Comparison of ENCODE assay signal across 22 cellular contexts in the genomic region with DNA sequence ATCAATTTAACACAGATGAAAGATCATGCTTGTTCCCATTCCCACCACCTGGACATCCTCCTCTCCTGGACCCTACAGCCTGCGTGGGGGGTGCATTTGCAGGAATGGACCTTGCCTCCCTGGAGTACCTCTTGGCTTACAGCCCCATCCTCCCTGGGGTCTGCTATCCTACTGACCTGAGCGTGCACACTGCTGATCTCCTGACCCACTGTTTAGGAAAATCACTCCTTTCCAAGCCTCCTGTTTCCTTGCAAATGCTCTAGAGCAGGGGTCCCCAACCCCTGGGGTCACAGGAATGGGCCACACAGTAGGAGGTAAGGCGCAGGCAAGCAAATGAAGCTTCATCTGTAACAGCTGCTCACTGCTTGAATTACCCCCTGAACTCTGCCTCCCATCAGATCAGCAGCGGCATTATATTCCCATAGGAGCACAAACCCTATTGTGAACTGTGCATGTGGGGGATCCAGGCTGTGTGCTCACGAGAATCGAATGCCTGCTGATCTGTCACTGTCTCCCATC.
A peak's percentile ranks its signal among the peaks of the same experiment; 100 is the strongest.
DNase-seq lines count a peak whose midpoint lies in the region; ATAC-seq, FAIRE-seq and TF ChIP-seq lines count a peak whose summit lies in the region.
"Had no signal": no experiment of that assay in that cellular context is flagged by ENCODE, and none has a peak within 500 bp of the region (broad histone marks: within the 10 kb centered on the region; RNA-seq: fewer than 3 reads in every experiment).

No MANE protein-coding gene starts in this region.

- H3K27ac ChIP-seq in sigmoid colon: no peak overlapping the region
- no peak overlapping the region for H3K27ac ChIP-seq in pancreas

- no peak for DNase-seq in activated CD4-positive, alpha-beta T cell treated with anti-CD3 and anti-CD28 coated beads, Interleukin-2, amount 10 ng/mL, durations not matched to agents 7 days and 5 days
- DNase-seq in activated CD4-positive, alpha-beta T cell treated with anti-CD3 and anti-CD28 coated beads, Interleukin-2, amount 50 U/mL, for 1 hour: no peak
- DNase-seq in NCI-H2171 treated with DMSO at 0.1 percent for 48 hours (lab: John Stamatoyannopoulos, UW) (peak; percentile 95), chondrocyte (ENCODE audit: low spot score) (peak; percentile 10), sigmoid colon (peak; percentile 50), pancreas (no peak), omental fat pad (ENCODE audit: low spot score) (no peak)
- no peak for DNase-seq in stimulated activated CD4-positive, alpha-beta T cell treated with anti-CD3 and anti-CD28 coated beads, Interleukin-12 subunit alpha, Interleukin-12 subunit beta, amount 100 ng/mL, for 4 hours
- DNase-seq: BE2C; CD4-positive, CD25-positive, alpha-beta regulatory T cell; COR-L47; DMS 273 treated with DMSO at 0.1 percent for 48 hours; DND-41; HCEC 1CT; KG1; MV-4-11; NCI-H187; PC-3; RPMI8226; SHP77 treated with DMSO at 0.1 percent for 48 hours had no signal

- intact Hi-C loops in sigmoid colon (cut with DNase I) (no loop called here), pancreas (cut with DNase I) (no loop called here)

- H3K36me3 Mint-ChIP-seq in activated CD4-positive, alpha-beta T cell treated with anti-CD3 and anti-CD28 coated beads, Interleukin-2, amount 10 ng/mL, durations not matched to agents 7 days and 5 days (ENCODE audit: low read depth): no peaks in the 10 kb centered on the region
- no peaks in the 10 kb centered on the region for H3K36me3 Mint-ChIP-seq in chondrocyte (ENCODE audit: low read depth)
- H3K36me3 Mint-ChIP-seq: CD4-positive, CD25-positive, alpha-beta regulatory T cell had no signal

- H3K27me3 ChIP-seq in sigmoid colon (peaks cover 0 to 56% (median 6%) of the 10 kb centered on the region in 3 donors), pancreas (no peaks in the 10 kb centered on the region)
- H3K27me3 ChIP-seq: BE2C had no signal

- H3K4me3 ChIP-seq in sigmoid colon (no peak overlapping the region), pancreas (no peak overlapping the region)

- H3K27ac Mint-ChIP-seq in activated CD4-positive, alpha-beta T cell treated with anti-CD3 and anti-CD28 coated beads, Interleukin-2, amount 10 ng/mL, durations not matched to agents 7 days and 5 days: peak overlapping the region; percentile 20
- H3K27ac Mint-ChIP-seq in chondrocyte (ENCODE audit: unreplicated experiment): no peak overlapping the region

- H3K36me3 ChIP-seq in sigmoid colon (no peaks in the 10 kb centered on the region), pancreas (no peaks in the 10 kb centered on the region)
- H3K36me3 ChIP-seq: BE2C had no signal

- TF ChIP-seq POLR2A in sigmoid colon (IDR thresholded peaks at IDR 0.05): no peak

- no peaks in the 10 kb centered on the region for H3K4me1 ChIP-seq in sigmoid colon
- H3K4me1 ChIP-seq in pancreas: no peaks in the 10 kb centered on the region

- 74 to 87% methylated on average over 6 of the region's 6 CpGs for WGBS in sigmoid colon, 2 donors
- 49 to 62% methylated on average over 6 of the region's 6 CpGs for WGBS in pancreas, 2 donors

- TF ChIP-seq CTCF in chondrocyte (IDR thresholded peaks at IDR 0.05) (no peak), sigmoid colon (IDR thresholded peaks at IDR 0.05) (no peak), pancreas (IDR thresholded peaks at IDR 0.05) (no peak), omental fat pad (IDR thresholded peaks at IDR 0.05) (no peak)

- ATAC-seq in pancreas: no peak
- no peak for ATAC-seq in omental fat pad (ENCODE audit: low FRiP score)
- ATAC-seq: PC-3, SK-N-SH treated with all-trans-retinoic acid at 6 μM for 48 hours had no signal

- H3K9me3 ChIP-seq in sigmoid colon (no peaks in the 10 kb centered on the region), pancreas (no peaks in the 10 kb centered on the region)
- H3K9me3 ChIP-seq: BE2C had no signal

- H3K4me3 Mint-ChIP-seq in activated CD4-positive, alpha-beta T cell treated with anti-CD3 and anti-CD28 coated beads, Interleukin-2, amount 10 ng/mL, durations not matched to agents 7 days and 5 days: no peak overlapping the region
- no peak overlapping the region for H3K4me3 Mint-ChIP-seq in chondrocyte (ENCODE audit: unreplicated experiment)
- H3K4me3 Mint-ChIP-seq: CD4-positive, CD25-positive, alpha-beta regulatory T cell had no signal

- CTCF ChIA-PET in activated CD4-positive, alpha-beta T cell treated with anti-CD3 and anti-CD28 coated beads, Interleukin-2, amount 10 ng/mL, durations not matched to agents 7 days and 5 days (lab: Charles Lee): no interaction called here

- POLR2A ChIA-PET in activated CD4-positive, alpha-beta T cell treated with anti-CD3 and anti-CD28 coated beads, Interleukin-2, amount 10 ng/mL, durations not matched to agents 7 days and 5 days (lab: Charles Lee): no interaction called here

- no peaks in the 10 kb centered on the region for H3K9me3 Mint-ChIP-seq in activated CD4-positive, alpha-beta T cell treated with anti-CD3 and anti-CD28 coated beads, Interleukin-2, amount 10 ng/mL, durations not matched to agents 7 days and 5 days
- no peaks in the 10 kb centered on the region for H3K9me3 Mint-ChIP-seq in chondrocyte (ENCODE audit: low read depth)
- H3K9me3 Mint-ChIP-seq: CD4-positive, CD25-positive, alpha-beta regulatory T cell had no signal

- peaks cover 3% of the 10 kb centered on the region for H3K27me3 Mint-ChIP-seq in activated CD4-positive, alpha-beta T cell treated with anti-CD3 and anti-CD28 coated beads, Interleukin-2, amount 10 ng/mL, durations not matched to agents 7 days and 5 days
- peaks cover 9% of the 10 kb centered on the region for H3K27me3 Mint-ChIP-seq in chondrocyte (ENCODE audit: low read depth)
- H3K27me3 Mint-ChIP-seq: CD4-positive, CD25-positive, alpha-beta regulatory T cell had no signal

- TF ChIP-seq EP300 in sigmoid colon (IDR thresholded peaks at IDR 0.05): no peak

- no peak for FAIRE-seq in pancreas (lab: Jason Lieb, UNC)
- FAIRE-seq: HepG2 had no signal

- peaks cover 4% of the 10 kb centered on the region for H3K4me1 Mint-ChIP-seq in activated CD4-positive, alpha-beta T cell treated with anti-CD3 and anti-CD28 coated beads, Interleukin-2, amount 10 ng/mL, durations not matched to agents 7 days and 5 days
- no peaks in the 10 kb centered on the region for H3K4me1 Mint-ChIP-seq in chondrocyte (ENCODE audit: low read depth)

Comparison
In these comparisons a context has a peak if more than half of its experiments do, and no peak if none do; other contexts are left out.
1. DNase-seq: peak in NCI-H2171 treated with DMSO at 0.1 percent for 48 hours (single experiment), chondrocyte (single experiment) and sigmoid colon (single experiment); none in activated CD4-positive, alpha-beta T cell treated with anti-CD3 and anti-CD28 coated beads, Interleukin-2, amount 10 ng/mL, durations not matched to agents 7 days and 5 days (single experiment), activated CD4-positive, alpha-beta T cell treated with anti-CD3 and anti-CD28 coated beads, Interleukin-2, amount 50 U/mL, for 1 hour (single experiment), pancreas (0 of 6), omental fat pad (single experiment) and stimulated activated CD4-positive, alpha-beta T cell treated with anti-CD3 and anti-CD28 coated beads, Interleukin-12 subunit alpha, Interleukin-12 subunit beta, amount 100 ng/mL, for 4 hours (single experiment).